14 cellular contexts compared by ENCODE assay signal in genomic region chr10:14579405-14579804, GRCh38.
DNase-seq lines count a peak whose midpoint lies in the region; ATAC-seq, FAIRE-seq and TF ChIP-seq lines count a peak whose summit lies in the region.
"Had no signal": no experiment of that assay in that cellular context is flagged by ENCODE, and none has a peak within 500 bp of the region (broad histone marks: within the 10 kb centered on the region; RNA-seq: fewer than 3 reads in every experiment).

No MANE protein-coding gene starts in this region.

- H3K27ac Mint-ChIP-seq in stimulated activated naive CD8-positive, alpha-beta T cell treated with anti-CD3 and anti-CD28 coated beads, Interleukin-15, Interleukin-2, amounts not matched to agents 100 ng/mL and 50 ng/mL, for 24 hours = peak overlapping the region; percentile 11
- peak overlapping the region; percentile 68 for H3K27ac Mint-ChIP-seq in activated naive CD8-positive, alpha-beta T cell treated with anti-CD3 and anti-CD28 coated beads for 36 hours

- H3K27me3 ChIP-seq in layer of hippocampus (ENCODE audit: control insufficient read depth, insufficient read depth, low read length) = no peaks in the 10 kb centered on the region
- H3K27me3 ChIP-seq: uterus had no signal

- WGBS in lower leg skin, 2 donors = 97 to 100% methylated on average over 1 of the region's 1 CpG

- no peaks in the 10 kb centered on the region for H3K9me3 Mint-ChIP-seq in stimulated activated naive CD8-positive, alpha-beta T cell treated with anti-CD3 and anti-CD28 coated beads, Interleukin-15, Interleukin-2, amounts not matched to agents 100 ng/mL and 50 ng/mL, for 24 hours
- peaks cover 1% of the 10 kb centered on the region for H3K9me3 Mint-ChIP-seq in activated naive CD8-positive, alpha-beta T cell treated with anti-CD3 and anti-CD28 coated beads for 36 hours

- peaks cover 80% of the 10 kb centered on the region for H3K4me1 Mint-ChIP-seq in stimulated activated naive CD8-positive, alpha-beta T cell treated with anti-CD3 and anti-CD28 coated beads, Interleukin-15, Interleukin-2, amounts not matched to agents 100 ng/mL and 50 ng/mL, for 24 hours (ENCODE audit: low read depth)
- peaks cover 74% of the 10 kb centered on the region for H3K4me1 Mint-ChIP-seq in activated naive CD8-positive, alpha-beta T cell treated with anti-CD3 and anti-CD28 coated beads for 36 hours

- no peak overlapping the region for H3K4me3 ChIP-seq in lower leg skin (ENCODE audit: low read depth, poor library complexity, severe bottlenecking)
- H3K4me3 ChIP-seq: uterus had no signal

- H3K27me3 Mint-ChIP-seq in stimulated activated naive CD8-positive, alpha-beta T cell treated with anti-CD3 and anti-CD28 coated beads, Interleukin-15, Interleukin-2, amounts not matched to agents 100 ng/mL and 50 ng/mL, for 24 hours = no peaks in the 10 kb centered on the region
- H3K27me3 Mint-ChIP-seq in activated naive CD8-positive, alpha-beta T cell treated with anti-CD3 and anti-CD28 coated beads for 36 hours = no peaks in the 10 kb centered on the region

- no peak for DNase-seq in stimulated activated naive CD8-positive, alpha-beta T cell treated with anti-CD3 and anti-CD28 coated beads, Interleukin-15, Interleukin-2, amounts not matched to agents 100 U/mL and 50 U/mL, for 24 hours
- no peak for DNase-seq in activated naive CD8-positive, alpha-beta T cell treated with anti-CD3 and anti-CD28 coated beads for 36 hours
- DNase-seq in nucleus accumbens (lab: John Stamatoyannopoulos, UW) (no peak), lower leg skin (ENCODE audit: low spot score in 2 of 2) (no peak), GM12891 (ENCODE audit: insufficient read length, low spot score) (no peak)
- DNase-seq in activated CD8-positive, alpha-beta memory T cell treated with anti-CD3 and anti-CD28 coated beads, Interleukin-2, amount 50 U/mL, for 48 hours = no peak
- DNase-seq: activated CD4-positive, alpha-beta T cell treated with anti-CD3 and anti-CD28 coated beads for 48 hours; amniotic stem cell; NCI-H2081 treated with DMSO at 0.1 percent for 48 hours; uterus had no signal

- no peak for FAIRE-seq in GM12891 (lab: Jason Lieb, UNC)

- peak overlapping the region; percentile 53 for H3K27ac ChIP-seq in layer of hippocampus (ENCODE audit: low read depth, low read length)
- H3K27ac ChIP-seq: parathyroid adenoma, RWPE1 had no signal

- ATAC-seq in stimulated activated naive CD8-positive, alpha-beta T cell treated with anti-CD3 and anti-CD28 coated beads, Interleukin-15, Interleukin-2, amounts not matched to agents 100 U/mL and 50 U/mL, for 24 hours = no peak

- H3K4me3 Mint-ChIP-seq in stimulated activated naive CD8-positive, alpha-beta T cell treated with anti-CD3 and anti-CD28 coated beads, Interleukin-15, Interleukin-2, amounts not matched to agents 100 ng/mL and 50 ng/mL, for 24 hours = no peak overlapping the region
- no peak overlapping the region for H3K4me3 Mint-ChIP-seq in activated naive CD8-positive, alpha-beta T cell treated with anti-CD3 and anti-CD28 coated beads for 36 hours

- no peak for TF ChIP-seq CTCF in lower leg skin (IDR thresholded peaks at IDR 0.05)

- no peak for TF ChIP-seq POLR2A in lower leg skin (IDR thresholded peaks at IDR 0.05)
- no peak for TF ChIP-seq POLR2A in GM12891 (IDR thresholded peaks at IDR 0.05; ENCODE audit: low read depth, low read length)

- intact Hi-C loops in lower leg skin (cut with DNase I; ENCODE audit: low total_unique reads) = no loop called here

- peaks cover 64% of the 10 kb centered on the region for H3K36me3 Mint-ChIP-seq in stimulated activated naive CD8-positive, alpha-beta T cell treated with anti-CD3 and anti-CD28 coated beads, Interleukin-15, Interleukin-2, amounts not matched to agents 100 ng/mL and 50 ng/mL, for 24 hours (ENCODE audit: low read depth)
- peaks cover 75% of the 10 kb centered on the region for H3K36me3 Mint-ChIP-seq in activated naive CD8-positive, alpha-beta T cell treated with anti-CD3 and anti-CD28 coated beads for 36 hours

TF ChIP-seq in GM12891, 5 proteins besides CTCF, POLR2A, EP300 and RAD21:
- TF ChIP-seq PAX5 (IDR thresholded peaks at IDR 0.05; ENCODE audit: insufficient read depth, low read length, severe bottlenecking) (no peak), SPI1 (IDR thresholded peaks at IDR 0.05; ENCODE audit: low read depth, low read length) (no peak), TAF1 (IDR thresholded peaks at IDR 0.05; ENCODE audit: low read depth, low read length) (no peak), POU2F2 (IDR thresholded peaks at IDR 0.05; ENCODE audit: low read depth, low read length) (no peak), POLR2AphosphoS5 (IDR thresholded peaks at IDR 0.05; ENCODE audit: low read depth, low read length) (no peak)
